Comparison of ENCODE assay signal across 15 cellular contexts in genomic region chr17:4590042-4590441, GRCh38. TPM values are rescaled to one million over a fixed set of nuclear protein-coding genes. Genes with fewer than 3 reads are reported as not detected.
"Had no signal": no experiment of that assay in that cellular context is flagged by ENCODE, and none has a peak within 500 bp of the region (broad histone marks: within the 10 kb centered on the region; RNA-seq: fewer than 3 reads in every experiment).

No MANE protein-coding gene starts in this region.

RNA-seq across cellular contexts. Expression of gene SMTNL2, which starts 5.7 kb away (rescaled TPM):
- total RNA-seq: activated CD4-positive, alpha-beta memory T cell treated with anti-CD3 and anti-CD28 coated beads for 36 hours; activated CD4-positive, alpha-beta T cell treated with anti-CD3 and anti-CD28 coated beads for 36 hours; activated CD4-positive, alpha-beta T cell treated with anti-CD3 and anti-CD28 coated beads, Interleukin-2, amount 10 ng/mL, durations not matched to agents 24 days and 14 days; activated CD8-positive, alpha-beta memory T cell treated with anti-CD3 and anti-CD28 coated beads for 36 hours; activated CD8-positive, alpha-beta memory T cell treated with anti-CD3 and anti-CD28 coated beads, Interleukin-2, amount 10 ng/mL, durations not matched to agents 7 days and 5 days; activated CD8-positive, alpha-beta T cell treated with anti-CD3 and anti-CD28 coated beads, Interleukin-2, amount 10 ng/mL, durations not matched to agents 7 days and 5 days; activated naive CD4-positive, alpha-beta T cell treated with anti-CD3 and anti-CD28 coated beads for 36 hours; activated naive CD8-positive, alpha-beta T cell treated with anti-CD3 and anti-CD28 coated beads for 36 hours; activated T-helper 1 cell treated with anti-CD3 and anti-CD28 coated beads, Interleukin-12 subunit alpha, Interleukin-12 subunit beta, Interleukin-2, Interleukin-4 antibody, amounts not matched to agents 30 ng/mL and 10 ng/mL and 1 ng/mL, durations not matched to agents 14 hours and 24 hours and 36 hours; activated T-helper 2 cell treated with anti-CD3 and anti-CD28 coated beads, Interferon-gamma antibody, Interleukin-2, Interleukin-4, amounts not matched to agents 10 μg/mL and 5 μg/mL and 100 μg/mL, durations not matched to agents 14 hours and 24 hours and 36 hours; fibroblast of villous mesenchyme; T-helper 17 cell had no signal
- polyA plus RNA-seq: aorta had no signal

RNA-seq across cellular contexts. Expression of gene GGT6, which starts 29.7 kb away (rescaled TPM):
- total RNA-seq: activated CD4-positive, alpha-beta memory T cell treated with anti-CD3 and anti-CD28 coated beads for 36 hours; activated CD4-positive, alpha-beta T cell treated with anti-CD3 and anti-CD28 coated beads for 36 hours; activated CD4-positive, alpha-beta T cell treated with anti-CD3 and anti-CD28 coated beads, Interleukin-2, amount 10 ng/mL, durations not matched to agents 24 days and 14 days; activated CD8-positive, alpha-beta memory T cell treated with anti-CD3 and anti-CD28 coated beads for 36 hours; activated CD8-positive, alpha-beta memory T cell treated with anti-CD3 and anti-CD28 coated beads, Interleukin-2, amount 10 ng/mL, durations not matched to agents 7 days and 5 days; activated CD8-positive, alpha-beta T cell treated with anti-CD3 and anti-CD28 coated beads, Interleukin-2, amount 10 ng/mL, durations not matched to agents 7 days and 5 days; activated naive CD4-positive, alpha-beta T cell treated with anti-CD3 and anti-CD28 coated beads for 36 hours; activated naive CD8-positive, alpha-beta T cell treated with anti-CD3 and anti-CD28 coated beads for 36 hours; activated T-helper 1 cell treated with anti-CD3 and anti-CD28 coated beads, Interleukin-12 subunit alpha, Interleukin-12 subunit beta, Interleukin-2, Interleukin-4 antibody, amounts not matched to agents 30 ng/mL and 10 ng/mL and 1 ng/mL, durations not matched to agents 14 hours and 24 hours and 36 hours; activated T-helper 2 cell treated with anti-CD3 and anti-CD28 coated beads, Interferon-gamma antibody, Interleukin-2, Interleukin-4, amounts not matched to agents 10 μg/mL and 5 μg/mL and 100 μg/mL, durations not matched to agents 14 hours and 24 hours and 36 hours; aorta; esophagus muscularis mucosa; fibroblast of villous mesenchyme; T-helper 17 cell had no signal

RNA-seq across cellular contexts. Expression of gene ALOX15, which starts 51.4 kb away (rescaled TPM):
- total RNA-seq: activated CD4-positive, alpha-beta memory T cell treated with anti-CD3 and anti-CD28 coated beads for 36 hours; activated CD4-positive, alpha-beta T cell treated with anti-CD3 and anti-CD28 coated beads for 36 hours; activated CD4-positive, alpha-beta T cell treated with anti-CD3 and anti-CD28 coated beads, Interleukin-2, amount 10 ng/mL, durations not matched to agents 24 days and 14 days; activated CD8-positive, alpha-beta memory T cell treated with anti-CD3 and anti-CD28 coated beads for 36 hours; activated CD8-positive, alpha-beta memory T cell treated with anti-CD3 and anti-CD28 coated beads, Interleukin-2, amount 10 ng/mL, durations not matched to agents 7 days and 5 days; activated CD8-positive, alpha-beta T cell treated with anti-CD3 and anti-CD28 coated beads, Interleukin-2, amount 10 ng/mL, durations not matched to agents 7 days and 5 days; activated naive CD4-positive, alpha-beta T cell treated with anti-CD3 and anti-CD28 coated beads for 36 hours; activated T-helper 1 cell treated with anti-CD3 and anti-CD28 coated beads, Interleukin-12 subunit alpha, Interleukin-12 subunit beta, Interleukin-2, Interleukin-4 antibody, amounts not matched to agents 30 ng/mL and 10 ng/mL and 1 ng/mL, durations not matched to agents 14 hours and 24 hours and 36 hours; activated T-helper 2 cell treated with anti-CD3 and anti-CD28 coated beads, Interferon-gamma antibody, Interleukin-2, Interleukin-4, amounts not matched to agents 10 μg/mL and 5 μg/mL and 100 μg/mL, durations not matched to agents 14 hours and 24 hours and 36 hours; aorta; body of pancreas; esophagus muscularis mucosa; fibroblast of villous mesenchyme had no signal
- polyA plus RNA-seq: aorta had no signal
